In genomic region chr16:81210807-81211206, GRCh38 we compare ENCODE assay signal across 15 cellular contexts.
DNase-seq lines count a peak whose midpoint lies in the region; ATAC-seq lines count a peak whose summit lies in the region.
"Had no signal": no experiment of that assay in that cellular context is flagged by ENCODE, and none has a peak within 500 bp of the region (broad histone marks: within the 10 kb centered on the region; RNA-seq: fewer than 3 reads in every experiment).

No MANE protein-coding gene starts in this region.

- ATAC-seq in GM21717 (IDR thresholded peaks at IDR 0.05; ENCODE audit: unreplicated experiment) = no peak
- no peak for ATAC-seq in stimulated activated naive CD8-positive, alpha-beta T cell treated with anti-CD3 and anti-CD28 coated beads, Interleukin-15, Interleukin-2, amounts not matched to agents 100 U/mL and 50 U/mL, for 24 hours
- ATAC-seq: HepG2, PC-3 had no signal

- DNase-seq in NCI-H2227 (lab: John Stamatoyannopoulos, UW; ENCODE audit: unreplicated experiment) = peak; percentile 11
- no peak for DNase-seq in NCI-H2227 treated with DMSO at 0.1 percent for 48 hours (lab: John Stamatoyannopoulos, UW)
- DNase-seq in NCI-H1436 (lab: John Stamatoyannopoulos, UW) = peak; percentile 97
- DNase-seq in NCI-H2171 treated with DMSO at 0.1 percent for 48 hours (lab: John Stamatoyannopoulos, UW) = peak; percentile 99
- DNase-seq in stimulated activated naive CD8-positive, alpha-beta T cell treated with anti-CD3 and anti-CD28 coated beads, Interleukin-15, Interleukin-2, amounts not matched to agents 100 U/mL and 50 U/mL, for 24 hours = no peak
- DNase-seq in epidermal melanocyte (ENCODE audit: insufficient read length, low spot score) = no peak
- DNase-seq in AML-193 (lab: John Stamatoyannopoulos, UW) = no peak
- DNase-seq: DND-41, GDM1, H7, NCI-H187, NCI-H510A, PC-3 had no signal

Comparison
In these comparisons a context has a peak if more than half of its experiments do, and no peak if none do; other contexts are left out.
1. DNase-seq: peak in NCI-H2227 (single experiment), NCI-H1436 (single experiment) and NCI-H2171 treated with DMSO at 0.1 percent for 48 hours (single experiment); none in NCI-H2227 treated with DMSO at 0.1 percent for 48 hours (single experiment), stimulated activated naive CD8-positive, alpha-beta T cell treated with anti-CD3 and anti-CD28 coated beads, Interleukin-15, Interleukin-2, amounts not matched to agents 100 U/mL and 50 U/mL, for 24 hours (single experiment), epidermal melanocyte (single experiment) and AML-193 (0 of 2).